36 cellular contexts compared by ENCODE assay signal in genomic region chr6:80088637-80089036, GRCh38. TPM values are rescaled to one million over a fixed set of nuclear protein-coding genes. Genes with fewer than 3 reads are reported as not detected.
A peak's percentile ranks its signal among the peaks of the same experiment; 100 is the strongest.
DNase-seq lines count a peak whose midpoint lies in the region; ATAC-seq, FAIRE-seq and TF ChIP-seq lines count a peak whose summit lies in the region.
"Had no signal": no experiment of that assay in that cellular context is flagged by ENCODE, and none has a peak within 500 bp of the region (broad histone marks: within the 10 kb centered on the region; RNA-seq: fewer than 3 reads in every experiment).

No MANE protein-coding gene starts in this region.

- H3K4me3 ChIP-seq in HepG2 (replicated peaks in 1 of 3; ENCODE audit: insufficient read depth in 1 of 3, low read depth in 2 of 3, low read length in 3 of 3) (no peak overlapping the region), right lobe of liver (no peak overlapping the region), GM23338 (no peak overlapping the region), H1 (ENCODE audit: extremely low read depth in 1 of 4, insufficient read depth in 2 of 4, low read depth in 3 of 4, low read length in 4 of 4) (no peak overlapping the region), endothelial cell of umbilical vein (replicated peaks in 1 of 3; ENCODE audit: insufficient read depth in 1 of 3, low read depth in 1 of 3, low read length in 3 of 3) (no peak overlapping the region)
- H3K4me3 ChIP-seq: A549; BLaER1; BLaER1 treated with 17β-estradiol and CSF1 and Interleukin-3, amounts not matched to agents 10 nM and 100 nM had no signal

- no peaks in the 10 kb centered on the region for H3K9me3 ChIP-seq in HepG2 (ENCODE audit: low read length)
- no peaks in the 10 kb centered on the region for H3K9me3 ChIP-seq in right lobe of liver
- H3K9me3 ChIP-seq in H1 (ENCODE audit: insufficient read depth in 2 of 2, low read depth in 1 of 2, low read length in 1 of 2) = no peaks in the 10 kb centered on the region
- no peaks in the 10 kb centered on the region for H3K9me3 ChIP-seq in endothelial cell of umbilical vein (replicated peaks; ENCODE audit: control insufficient read depth, insufficient read depth, low read length)
- H3K9me3 ChIP-seq: A549; BE2C; BLaER1; BLaER1 treated with 17β-estradiol and CSF1 and Interleukin-3, amounts not matched to agents 10 nM and 100 nM; Caco-2 had no signal

- TF ChIP-seq CTCF in HepG2 (CRISPR knock-in tag; IDR thresholded peaks at IDR 0.05) (no peak), right lobe of liver (IDR thresholded peaks at IDR 0.05) (no peak), GM23338 (conservative IDR thresholded peaks at IDR 0.05; ENCODE audit: low read depth in 2 of 2) (no peak), H1 (IDR thresholded peaks at IDR 0.05; ENCODE audit: control extremely low read depth in 1 of 3, insufficient read depth in 1 of 3, low read depth in 1 of 3, low read length in 3 of 3) (no peak), endothelial cell of umbilical vein (IDR thresholded peaks at IDR 0.05; ENCODE audit: extremely low read depth in 1 of 2, insufficient read depth in 1 of 2, low read depth in 1 of 2, low read length in 2 of 2) (no peak)

- H3K36me3 ChIP-seq in HepG2 (replicated peaks in 1 of 2; ENCODE audit: control insufficient read depth in 1 of 2, insufficient read depth in 2 of 2, low read length in 2 of 2) = no peaks in the 10 kb centered on the region
- H3K36me3 ChIP-seq in right lobe of liver = no peaks in the 10 kb centered on the region
- no peaks in the 10 kb centered on the region for H3K36me3 ChIP-seq in GM23338 (ENCODE audit: insufficient read depth)
- no peaks in the 10 kb centered on the region for H3K36me3 ChIP-seq in H1 (ENCODE audit: control insufficient read depth in 2 of 4, insufficient read depth in 4 of 4, low read length in 3 of 4)
- H3K36me3 ChIP-seq in endothelial cell of umbilical vein (ENCODE audit: control insufficient read depth in 2 of 2, extremely low read depth in 1 of 2, insufficient read depth in 2 of 2, low read length in 2 of 2) = no peaks in the 10 kb centered on the region
- H3K36me3 ChIP-seq: BE2C; BLaER1; BLaER1 treated with 17β-estradiol and CSF1 and Interleukin-3, amounts not matched to agents 10 nM and 100 nM had no signal

- H2BK12ac ChIP-seq in H1 (ENCODE audit: low read depth, low read length) = no peak overlapping the region

- no peaks in the 10 kb centered on the region for H3K9me1 ChIP-seq in endothelial cell of umbilical vein (replicated peaks; ENCODE audit: control insufficient read depth, extremely low read depth, insufficient read depth, low read length)

- H2BK15ac ChIP-seq in H1 (ENCODE audit: low read length) = no peak overlapping the region

- no peak overlapping the region for H3K27ac ChIP-seq in HepG2 (ENCODE audit: extremely low read length, insufficient read depth, low read length)
- no peak overlapping the region for H3K27ac ChIP-seq in right lobe of liver
- no peak overlapping the region for H3K27ac ChIP-seq in GM23338 (ENCODE audit: low read depth)
- no peak overlapping the region for H3K27ac ChIP-seq in H1 (ENCODE audit: low read depth, low read length)
- no peak overlapping the region for H3K27ac ChIP-seq in endothelial cell of umbilical vein (ENCODE audit: insufficient read depth, low read depth, low read length)
- H3K27ac ChIP-seq: 22Rv1; A549; BLaER1; BLaER1 treated with 17β-estradiol and CSF1 and Interleukin-3, amounts not matched to agents 10 nM and 100 nM; C4-2B had no signal

- H3K27me3 ChIP-seq in HepG2 (ENCODE audit: control insufficient read depth in 1 of 2, insufficient read depth in 2 of 2, low read length in 2 of 2) = no peaks in the 10 kb centered on the region
- no peaks in the 10 kb centered on the region for H3K27me3 ChIP-seq in right lobe of liver
- H3K27me3 ChIP-seq in GM23338 (ENCODE audit: insufficient read depth) = no peaks in the 10 kb centered on the region
- no peaks in the 10 kb centered on the region for H3K27me3 ChIP-seq in H1 (replicated peaks in 1 of 4; ENCODE audit: control insufficient read depth in 3 of 4, extremely low read depth in 1 of 4, insufficient read depth in 3 of 4, low read length in 3 of 4)
- H3K27me3 ChIP-seq in endothelial cell of umbilical vein (ENCODE audit: control insufficient read depth in 2 of 2, insufficient read depth in 2 of 2, low read length in 2 of 2) = peaks cover 6 to 15% of the 10 kb centered on the region in 2 experiments
- H3K27me3 ChIP-seq: BE2C; BLaER1; BLaER1 treated with 17β-estradiol and CSF1 and Interleukin-3, amounts not matched to agents 10 nM and 100 nM had no signal

- H3K56ac ChIP-seq in H1 (replicated peaks; ENCODE audit: insufficient read length, low read depth, low read length) = no peak overlapping the region

- under 1% methylated on average over 6 of the region's 6 CpGs for WGBS in HepG2 (ENCODE audit: low lambda C conversion rate)
- WGBS in right lobe of liver (ENCODE audit: insufficient coverage, low coverage, low lambda C conversion rate, missing lambda C conversion rate) = 65% methylated on average over 6 of the region's 6 CpGs
- WGBS in H1 (ENCODE audit: extremely low coverage in 1 of 2, insufficient coverage in 1 of 2, insufficient read length in 1 of 2, insufficient replicate concordance in 2 of 2, low coverage in 1 of 2, low lambda C conversion rate in 2 of 2, missing lambda C conversion rate in 1 of 2), 2 experiments = 91% methylated on average over 6 of the region's 6 CpGs; no CpG with 5 or more reads in 1 of the 2 experiments

- peaks cover 2% of the 10 kb centered on the region for H3K27me3 Mint-ChIP-seq in GM23338 (ENCODE audit: insufficient read depth, low read depth, poor library complexity)
- peaks cover 26% of the 10 kb centered on the region for H3K27me3 Mint-ChIP-seq in T-helper 2 cell treated with Interferon-gamma antibody and Interleukin-4, amounts not matched to agents 5 μg/mL and 100 μg/mL, for 36 hours (ENCODE audit: low read depth)
- H3K27me3 Mint-ChIP-seq: CD4-positive, alpha-beta T cell had no signal

- no peaks in the 10 kb centered on the region for H3K4me1 Mint-ChIP-seq in GM23338
- H3K4me1 Mint-ChIP-seq in T-helper 2 cell treated with Interferon-gamma antibody and Interleukin-4, amounts not matched to agents 5 μg/mL and 100 μg/mL, for 36 hours (ENCODE audit: low read depth) = no peaks in the 10 kb centered on the region
- H3K4me1 Mint-ChIP-seq: B cell; CD14-positive monocyte; CD4-positive, alpha-beta memory T cell; CD4-positive, CD25-positive, alpha-beta regulatory T cell; CD8-positive, alpha-beta memory T cell had no signal

- H3K36me3 Mint-ChIP-seq in GM23338 (ENCODE audit: low read depth) = no peaks in the 10 kb centered on the region
- H3K36me3 Mint-ChIP-seq in T-helper 2 cell treated with Interferon-gamma antibody and Interleukin-4, amounts not matched to agents 5 μg/mL and 100 μg/mL, for 36 hours (ENCODE audit: low read depth) = no peaks in the 10 kb centered on the region
- H3K36me3 Mint-ChIP-seq: CD14-positive monocyte; CD4-positive, alpha-beta memory T cell; CD4-positive, CD25-positive, alpha-beta regulatory T cell; CD8-positive, alpha-beta memory T cell; CD8-positive, alpha-beta T cell had no signal

- no peak overlapping the region for H2AK5ac ChIP-seq in H1 (ENCODE audit: low read depth, low read length)

- no peaks in the 10 kb centered on the region for H3F3A ChIP-seq in GM23338 (replicated peaks; ENCODE audit: low read depth)

- no peaks in the 10 kb centered on the region for H3K79me2 ChIP-seq in HepG2 (ENCODE audit: insufficient read depth, low read length)
- no peaks in the 10 kb centered on the region for H3K79me2 ChIP-seq in GM23338 (replicated peaks; ENCODE audit: insufficient read depth)
- H3K79me2 ChIP-seq in H1 (ENCODE audit: control insufficient read depth in 1 of 2, insufficient read depth in 2 of 2, low read length in 2 of 2) = no peaks in the 10 kb centered on the region
- H3K79me2 ChIP-seq in endothelial cell of umbilical vein (ENCODE audit: control insufficient read depth, insufficient read depth, low read length) = no peaks in the 10 kb centered on the region

- no peaks in the 10 kb centered on the region for H3K9me2 ChIP-seq in GM23338 (ENCODE audit: insufficient read depth)

- no peak overlapping the region for H4K8ac ChIP-seq in H1 (ENCODE audit: extremely low read depth, insufficient read depth, low read length)

- H3K9me3 Mint-ChIP-seq in GM23338 = no peaks in the 10 kb centered on the region
- no peaks in the 10 kb centered on the region for H3K9me3 Mint-ChIP-seq in T-helper 2 cell treated with Interferon-gamma antibody and Interleukin-4, amounts not matched to agents 5 μg/mL and 100 μg/mL, for 36 hours
- H3K9me3 Mint-ChIP-seq: CD4-positive, alpha-beta memory T cell; CD4-positive, alpha-beta T cell; CD8-positive, alpha-beta memory T cell; CD8-positive, alpha-beta T cell had no signal

- POLR2A ChIA-PET in HepG2 (lab: Yijun Ruan, JAX) = no interaction called here
- POLR2A ChIA-PET in H1 (lab: Charles Lee; ENCODE audit: partially characterized antibody) = interaction anchor here (2.1 kb wide), 1 partner anchor 18 kb away, joined by 6 read pairs; the partner anchor contains the start of gene BCKDHB
- POLR2A ChIA-PET in endothelial cell of umbilical vein (lab: Charles Lee) = no interaction called here

- no peak overlapping the region for H3K23ac ChIP-seq in H1 (ENCODE audit: insufficient read length)

- no peak overlapping the region for H3K4me3 Mint-ChIP-seq in GM23338
- no peak overlapping the region for H3K4me3 Mint-ChIP-seq in T-helper 2 cell treated with Interferon-gamma antibody and Interleukin-4, amounts not matched to agents 5 μg/mL and 100 μg/mL, for 36 hours
- H3K4me3 Mint-ChIP-seq: B cell; CD14-positive monocyte; CD4-positive, alpha-beta memory T cell; CD4-positive, alpha-beta T cell; CD4-positive, CD25-positive, alpha-beta regulatory T cell; CD8-positive, alpha-beta memory T cell; CD8-positive, alpha-beta T cell had no signal

- DNase-seq in HepG2 (ENCODE audit: low spot score) = peak; percentile 5
- DNase-seq in right lobe of liver = no peak
- DNase-seq in GM23338 (ENCODE audit: low spot score) = no peak
- DNase-seq in H1 (ENCODE audit: low read depth in 1 of 2, low spot score in 2 of 2) = no peak
- DNase-seq in endothelial cell of umbilical vein (ENCODE audit: low read depth, low spot score) = no peak
- DNase-seq in RCC 7860 (ENCODE audit: low spot score) = no peak
- no peak for DNase-seq in T-helper 2 cell treated with Interferon-gamma antibody and Interleukin-4, amounts not matched to agents 5 μg/mL and 100 μg/mL, for 36 hours (ENCODE audit: low spot score)
- DNase-seq: 8988T; ACHN; AML-193; BE2C; C1 segment of cervical spinal cord; Calu3; CD4-positive, alpha-beta memory T cell; CD4-positive, alpha-beta T cell; CD4-positive, CD25-positive, alpha-beta regulatory T cell; CD8-positive, alpha-beta memory T cell; CD8-positive, alpha-beta T cell; COR-L47; DMS 273 treated with DMSO at 0.1 percent for 48 hours; DMS153; DMS53; DMS79; DMS79 treated with DMSO at 0.1 percent for 48 hours; DND-41; EL had no signal

- BruUV-seq in HepG2 (replicated peaks; lab: Mats Ljungman, UMichigan) = no TSS peak
- BruUV-seq in endothelial cell of umbilical vein (replicated peaks; lab: Mats Ljungman, UMichigan) = no TSS peak

- no peak for TF ChIP-seq EP300 in HepG2 (IDR thresholded peaks at IDR 0.05; ENCODE audit: low read depth in 2 of 2, low read length in 2 of 2)
- no peak for TF ChIP-seq EP300 in HepG2 (CRISPR knock-in tag; IDR thresholded peaks at IDR 0.05; ENCODE audit: borderline replicate concordance)
- TF ChIP-seq EP300 in H1 (IDR thresholded peaks at IDR 0.05; ENCODE audit: borderline replicate concordance in 1 of 2, low read depth in 2 of 2, low read length in 2 of 2) = no peak

- H3K4me2 ChIP-seq in HepG2 (ENCODE audit: low read depth, low read length) (no peak overlapping the region), GM23338 (no peak overlapping the region), H1 (ENCODE audit: insufficient read depth in 1 of 2, low read depth in 2 of 2, low read length in 2 of 2) (no peak overlapping the region), endothelial cell of umbilical vein (ENCODE audit: insufficient read depth, low read length) (no peak overlapping the region)
- H3K4me2 ChIP-seq: A549; BLaER1; BLaER1 treated with 17β-estradiol and CSF1 and Interleukin-3, amounts not matched to agents 10 nM and 100 nM had no signal

- no peak overlapping the region for H2BK5ac ChIP-seq in H1 (ENCODE audit: low read depth, low read length)

- FAIRE-seq in HepG2 (lab: Jason Lieb, UNC) (no peak), H1 (lab: Jason Lieb, UNC) (no peak), endothelial cell of umbilical vein (lab: Jason Lieb, UNC) (peak; percentile 4), RCC 7860 (lab: Jason Lieb, UNC) (no peak)
- FAIRE-seq: A549, D721Med had no signal

- H4K20me1 ChIP-seq in HepG2 (ENCODE audit: insufficient read depth, low read length) (no peaks in the 10 kb centered on the region), GM23338 (replicated peaks; ENCODE audit: insufficient read depth) (no peaks in the 10 kb centered on the region), H1 (replicated peaks in 1 of 2; ENCODE audit: control insufficient read depth in 1 of 2, insufficient read depth in 2 of 2, low read length in 2 of 2) (no peaks in the 10 kb centered on the region), endothelial cell of umbilical vein (replicated peaks; ENCODE audit: control insufficient read depth, extremely low read depth, insufficient read depth, low read length) (no peaks in the 10 kb centered on the region)
- H4K20me1 ChIP-seq: BLaER1; BLaER1 treated with 17β-estradiol and CSF1 and Interleukin-3, amounts not matched to agents 10 nM and 100 nM had no signal

- H4K5ac ChIP-seq in H1 (ENCODE audit: insufficient read length, low read depth, low read length) = no peak overlapping the region

- no peaks in the 10 kb centered on the region for H3K4me1 ChIP-seq in HepG2 (ENCODE audit: insufficient read depth, low read length)
- no peaks in the 10 kb centered on the region for H3K4me1 ChIP-seq in right lobe of liver
- H3K4me1 ChIP-seq in GM23338 (ENCODE audit: insufficient read depth) = no peaks in the 10 kb centered on the region
- H3K4me1 ChIP-seq in H1 (replicated peaks in 1 of 4; ENCODE audit: control insufficient read depth in 3 of 4, insufficient read depth in 4 of 4, low read length in 3 of 4) = no peaks in the 10 kb centered on the region
- no peaks in the 10 kb centered on the region for H3K4me1 ChIP-seq in endothelial cell of umbilical vein (ENCODE audit: control insufficient read depth, extremely low read depth, insufficient read depth, low read length)
- H3K4me1 ChIP-seq: A549; BE2C; BLaER1; BLaER1 treated with 17β-estradiol and CSF1 and Interleukin-3, amounts not matched to agents 10 nM and 100 nM; Caco-2 had no signal

- no peak for ATAC-seq in HepG2
- no peak for ATAC-seq in right lobe of liver
- ATAC-seq in GM23338 = no peak
- ATAC-seq in GM18868 (IDR thresholded peaks at IDR 0.05; ENCODE audit: unreplicated experiment) = no peak
- ATAC-seq: A549; CD8-positive, alpha-beta T cell had no signal

- intact Hi-C loops in HepG2 (cut with micrococcal nuclease; ENCODE audit: unreplicated experiment) (no loop called here), right lobe of liver (cut with DNase I) (no loop called here), endothelial cell of umbilical vein (cut with micrococcal nuclease) (no loop called here)

- dilution Hi-C loops in endothelial cell of umbilical vein (cut with MboI; ENCODE audit: extremely low pct_ligation_motif_present, low sequenced_read_pairs) = no loop called here

- no peak overlapping the region for H4K91ac ChIP-seq in H1 (replicated peaks; ENCODE audit: insufficient read length, low read length)

- CTCF ChIA-PET in HepG2 (lab: Yijun Ruan, JAX; ENCODE audit: low intra/inter-chr PET ratio, low total read pairs) = no interaction called here
- CTCF ChIA-PET in H1 (lab: Charles Lee; ENCODE audit: partially characterized antibody) = no interaction called here
- CTCF ChIA-PET in endothelial cell of umbilical vein (lab: Charles Lee) = interaction anchor here (2.7 kb wide), 1 partner anchor 139 kb away, joined by 14 read pairs; no protein-coding TSS in a partner anchor

- in situ Hi-C loops in HepG2 (cut with HindIII; ENCODE audit: extremely low pct_ligation_motif_present, low pct_unique_long_range_greater_than_20kb) = no loop called here

- no peak overlapping the region for H3K18ac ChIP-seq in H1 (ENCODE audit: extremely low read depth, low read length)

- H2AFZ ChIP-seq in HepG2 (ENCODE audit: low read length) = no peak overlapping the region
- H2AFZ ChIP-seq in GM23338 = 0 out of 2 replicates have a peak overlapping the region, but pooled peaks have one; percentile 74
- peak overlapping the region; percentile 66; the same call in 1 of the 2 replicates for H2AFZ ChIP-seq in H1 (ENCODE audit: low read length)
- no peak overlapping the region for H2AFZ ChIP-seq in endothelial cell of umbilical vein (ENCODE audit: low read depth, low read length)

- H3K14ac ChIP-seq in H1 (ENCODE audit: insufficient read length) = no peak overlapping the region

- TF ChIP-seq RAD21 in HepG2 (CRISPR knock-in tag; IDR thresholded peaks at IDR 0.05) (no peak), H1 (IDR thresholded peaks at IDR 0.05 in 1 of 2, conservative IDR thresholded peaks at IDR 0.05 in 1 of 2; ENCODE audit: low read depth in 2 of 2, low read length in 2 of 2) (no peak)

- no peak overlapping the region for H2BK20ac ChIP-seq in H1 (ENCODE audit: low read length)

- no peak overlapping the region for H2BK120ac ChIP-seq in H1 (replicated peaks; ENCODE audit: low read depth, low read length)

- H3K9ac ChIP-seq in HepG2 (ENCODE audit: insufficient read depth, low read depth, low read length) (no peak overlapping the region), H1 (replicated peaks in 1 of 4; ENCODE audit: extremely low read depth in 1 of 4, low read depth in 3 of 4, low read length in 3 of 4) (no peak overlapping the region), endothelial cell of umbilical vein (replicated peaks; ENCODE audit: extremely low read depth, insufficient read depth, low read length) (no peak overlapping the region)
- H3K9ac ChIP-seq: BLaER1; BLaER1 treated with 17β-estradiol and CSF1 and Interleukin-3, amounts not matched to agents 10 nM and 100 nM had no signal

- no peaks in the 10 kb centered on the region; the same call in 1 of the 2 replicates for H3K23me2 ChIP-seq in H1 (ENCODE audit: low read depth, low read length)

- no peak overlapping the region for H3K27ac Mint-ChIP-seq in GM23338
- no peak overlapping the region for H3K27ac Mint-ChIP-seq in T-helper 2 cell treated with Interferon-gamma antibody and Interleukin-4, amounts not matched to agents 5 μg/mL and 100 μg/mL, for 36 hours
- H3K27ac Mint-ChIP-seq: B cell; CD14-positive monocyte; CD4-positive, alpha-beta memory T cell; CD4-positive, alpha-beta T cell; CD4-positive, CD25-positive, alpha-beta regulatory T cell; CD8-positive, alpha-beta memory T cell; CD8-positive, alpha-beta T cell had no signal

- TF ChIP-seq POLR2A in HepG2 (IDR thresholded peaks at IDR 0.05; ENCODE audit: insufficient read depth in 1 of 2, low read depth in 2 of 2, low read length in 2 of 2) (no peak), right lobe of liver (IDR thresholded peaks at IDR 0.05) (no peak), H1 (IDR thresholded peaks at IDR 0.05; ENCODE audit: control extremely low read depth in 1 of 2, low read depth in 2 of 2, low read length in 2 of 2) (no peak), endothelial cell of umbilical vein (IDR thresholded peaks at IDR 0.05; ENCODE audit: low read depth, low read length) (no peak)

- no peaks in the 10 kb centered on the region for H3K79me1 ChIP-seq in H1 (ENCODE audit: low read depth, low read length)

- no peak overlapping the region for H3K4ac ChIP-seq in H1 (replicated peaks; ENCODE audit: insufficient read length, low read depth, low read length)

RNA-seq across cellular contexts. Expression of gene BCKDHB, which starts 17.8 kb away (rescaled TPM):
- total RNA-seq in HepG2 (2016; rRNA removed; fragmentation: Illumina TruSeq; extraction: Trizol) (13.6 and 17.0 TPM in 2 replicates), right lobe of liver (10 to 100 TPM; 22.1 to 57.2 (median 43.9) TPM), endothelial cell of umbilical vein (11.5 and 12.2 TPM in 2 replicates)
- 3.3 and 5.4 TPM in 2 replicates for total RNA-seq in HepG2 (2016; cell fraction: cytosol; rRNA removed; fragmentation: Illumina TruSeq; extraction: Trizol; ENCODE audit: low read depth)
- 13.3 and 15.8 TPM in 2 replicates for total RNA-seq in HepG2 (2016; cell fraction: insoluble cytoplasmic fraction; rRNA removed; fragmentation: Illumina TruSeq; extraction: Trizol)
- total RNA-seq in HepG2 (2016; cell fraction: membrane; rRNA removed; fragmentation: Illumina TruSeq; extraction: Trizol) = 3.3 and 3.4 TPM in 2 replicates
- 24.3 and 24.4 TPM in 2 replicates for total RNA-seq in HepG2 (2016; cell fraction: nucleus; rRNA removed; fragmentation: Illumina TruSeq; extraction: Trizol)
- polyA plus RNA-seq in HepG2 (2011; rRNA removed) (7.1 and 10.8 TPM in 2 replicates), GM23338 (2016; fragmentation: Nextera tagmentation; extraction: Ambion mirVana) (39.0 and 42.7 TPM in 2 replicates), H1 (2011; rRNA removed) (11.8 and 22.1 TPM in 2 replicates), endothelial cell of umbilical vein (4.2 and 5.6 TPM in 2 replicates)
- polyA plus RNA-seq in HepG2 (2011; cell fraction: cytosol; rRNA removed) = 5.0 and 7.0 TPM in 2 replicates
- 3.3 and 3.6 TPM in 2 replicates for polyA plus RNA-seq in HepG2 (2011; cell fraction: nucleus; rRNA removed)
- polyA plus RNA-seq in HepG2 (2012) = 4.7 and 6.3 TPM in 2 replicates
- polyA plus RNA-seq in HepG2 (2016; cell fraction: cytosol; fragmentation: Illumina TruSeq; extraction: Trizol; ENCODE audit: low read depth) = 1.2 and 1.4 TPM in 2 replicates
- polyA plus RNA-seq in HepG2 (2016; cell fraction: insoluble cytoplasmic fraction; fragmentation: Illumina TruSeq; extraction: Trizol; ENCODE audit: low read depth) = 19.7 and 20.6 TPM in 2 replicates
- 3.2 and 4.0 TPM in 2 replicates for polyA plus RNA-seq in HepG2 (2016; cell fraction: membrane; fragmentation: Illumina TruSeq; extraction: Trizol; ENCODE audit: low read depth)
- polyA plus RNA-seq in HepG2 (2016; cell fraction: nucleus; fragmentation: Illumina TruSeq; extraction: Trizol; ENCODE audit: insufficient read depth, low read depth) = 8.6 and 11.4 TPM in 2 replicates
- polyA minus RNA-seq in HepG2 (2011; rRNA and poly(A)+ RNA removed; ENCODE audit: low replicate concordance) = 4.7 and 5.4 TPM in 2 replicates
- 4.5 and 5.4 TPM in 2 replicates for polyA minus RNA-seq in HepG2 (2011; cell fraction: cytosol; rRNA and poly(A)+ RNA removed)
- polyA minus RNA-seq in HepG2 (2011; cell fraction: nucleus; rRNA and poly(A)+ RNA removed) = 21.6 and 28.8 TPM in 2 replicates
- total RNA-seq in GM23338 (2014; rRNA removed; shearing (Covaris generic)) = 29.2 and 32.1 TPM in 2 replicates
- total RNA-seq in H1 (2021; fragmentation: NEBNext Ultra II Directional; extraction: Animal tissue kit (Norgen Biotek cat#: 25700)) = 26.2 and 30.8 TPM in 2 replicates
- polyA plus RNA-seq in H1 (2011; cell fraction: cytosol; rRNA removed) = 22.1 TPM
- 8.2 TPM for polyA plus RNA-seq in H1 (2011; cell fraction: nucleus; rRNA removed)
- polyA plus RNA-seq in H1 (2012, experiment 1 of 2) = 20.0 to 26.0 TPM (median 21.3 TPM) in 4 replicates
- 6.1 TPM for polyA plus RNA-seq in H1 (2012, experiment 2 of 2)
- polyA plus RNA-seq in H1 (2013, experiment 1 of 2) = 13.9 TPM
- polyA plus RNA-seq in H1 (2013, experiment 2 of 2) = 13.3 TPM
- 27.3 and 27.8 TPM in 2 replicates for polyA minus RNA-seq in H1 (2011; rRNA and poly(A)+ RNA removed)
- 11.7 TPM for polyA minus RNA-seq in H1 (2011; cell fraction: cytosol; rRNA and poly(A)+ RNA removed)
- polyA minus RNA-seq in H1 (2011; cell fraction: nucleus; rRNA and poly(A)+ RNA removed) = 74.2 TPM
- polyA plus RNA-seq in endothelial cell of umbilical vein (2011; cell fraction: cytosol; rRNA removed) = 5.5 and 6.1 TPM in 2 replicates
- 6.1 and 8.7 TPM in 2 replicates for polyA plus RNA-seq in endothelial cell of umbilical vein (2011; cell fraction: nucleus; rRNA removed)
- 6.4 and 9.0 TPM in 2 replicates for polyA plus RNA-seq in endothelial cell of umbilical vein (2012)
- 8.2 and 9.5 TPM in 2 replicates for polyA minus RNA-seq in endothelial cell of umbilical vein
- polyA minus RNA-seq in endothelial cell of umbilical vein (2011; cell fraction: cytosol; rRNA and poly(A)+ RNA removed) = 2.9 TPM
- polyA minus RNA-seq in endothelial cell of umbilical vein (2011; cell fraction: nucleus; rRNA and poly(A)+ RNA removed) = 21.9 and 27.6 TPM in 2 replicates

Comparison
In these comparisons a context has a peak if more than half of its experiments do, and no peak if none do; other contexts are left out.
1. H2AFZ ChIP-seq: peak in GM23338 (single experiment) and H1 (single experiment); none in HepG2 (single experiment) and endothelial cell of umbilical vein (single experiment).